Comparison of ENCODE assay signal across 19 cellular contexts in the genomic region with DNA sequence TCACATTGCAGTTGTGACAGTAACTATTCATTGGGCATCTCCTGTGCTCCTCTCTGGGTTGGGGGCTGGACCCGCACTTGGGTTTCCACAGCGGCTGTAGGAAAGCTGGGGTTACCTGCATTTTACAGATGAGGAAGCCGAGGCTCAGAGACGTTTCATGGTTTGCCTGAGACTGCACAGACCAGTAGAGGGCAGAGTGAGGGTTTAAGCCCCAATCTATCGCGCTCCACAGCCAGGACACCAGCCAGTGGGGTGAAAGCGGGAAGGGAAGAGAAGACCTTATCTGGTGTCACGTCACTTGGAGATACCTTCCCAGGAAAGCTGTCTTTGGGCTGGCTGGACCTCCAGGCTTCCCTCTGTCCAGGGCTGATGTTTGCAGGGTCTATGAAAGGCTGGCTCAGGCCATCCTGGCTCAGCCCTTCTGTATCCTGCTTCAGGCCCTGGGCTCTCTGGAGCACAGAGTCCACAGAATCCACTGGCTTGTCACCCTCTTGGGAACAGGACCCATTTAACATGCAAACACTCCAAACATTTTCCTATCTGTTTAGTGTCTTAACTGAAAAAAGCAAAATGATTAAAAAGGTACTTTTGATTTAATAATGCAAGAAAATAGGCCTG.
DNase-seq lines count a peak whose midpoint lies in the region; TF ChIP-seq lines count a peak whose summit lies in the region.
"Had no signal": no experiment of that assay in that cellular context is flagged by ENCODE, and none has a peak within 500 bp of the region (broad histone marks: within the 10 kb centered on the region; RNA-seq: fewer than 3 reads in every experiment).

No MANE protein-coding gene starts in this region.

- no TSS peak for BruUV-seq in A673 (replicated peaks; lab: Mats Ljungman, UMichigan)

- H3K9me3 ChIP-seq in A673 (ENCODE audit: low read depth, low read length, poor library complexity, severe bottlenecking) (no peaks in the 10 kb centered on the region), OCI-LY1 (ENCODE audit: low read length) (no peaks in the 10 kb centered on the region)
- H3K9me3 ChIP-seq: mucosa of descending colon had no signal

- H3K27me3 ChIP-seq in A673 (replicated peaks; ENCODE audit: insufficient read depth, low read depth, low read length, poor library complexity) (peaks cover 14% of the 10 kb centered on the region), OCI-LY1 (ENCODE audit: insufficient read depth, low read length) (no peaks in the 10 kb centered on the region)

- no peaks in the 10 kb centered on the region for H3F3A ChIP-seq in OCI-LY1 (ENCODE audit: insufficient read depth, low read length)

- no peaks in the 10 kb centered on the region for H3K36me3 ChIP-seq in A673 (ENCODE audit: insufficient read depth, low read length, poor library complexity, severe bottlenecking)
- H3K36me3 ChIP-seq in OCI-LY1 (ENCODE audit: insufficient read depth, low read length), result no peaks in the 10 kb centered on the region
- H3K36me3 ChIP-seq: cardiac muscle cell had no signal

- no peaks in the 10 kb centered on the region for H4K20me1 ChIP-seq in OCI-LY1 (ENCODE audit: insufficient read depth, low read length)

- POLR2A ChIA-PET in A673 (lab: Charles Lee; ENCODE audit: low non-redundant PET), result no interaction called here

- no peak overlapping the region for H3K4me2 ChIP-seq in OCI-LY1 (ENCODE audit: low read length)

- H3K9ac ChIP-seq in OCI-LY1 (ENCODE audit: low read length), result no peak overlapping the region

- H3K4me1 ChIP-seq in A673 (ENCODE audit: insufficient read depth, low read length, poor library complexity, severe bottlenecking) (no peaks in the 10 kb centered on the region), OCI-LY1 (ENCODE audit: insufficient read depth, low read length, severe bottlenecking) (no peaks in the 10 kb centered on the region)

- no peak overlapping the region for H3K4me3 ChIP-seq in A673 (ENCODE audit: low read depth, low read length, poor library complexity, severe bottlenecking)
- no peak overlapping the region for H3K4me3 ChIP-seq in OCI-LY1 (ENCODE audit: low read depth, low read length, poor library complexity, severe bottlenecking)
- no peak overlapping the region for H3K4me3 ChIP-seq in fibroblast of mammary gland (ENCODE audit: control insufficient read depth, low read depth, low read length)
- H3K4me3 ChIP-seq: cardiac muscle cell, dorsolateral prefrontal cortex, mucosa of descending colon had no signal

- H2AFZ ChIP-seq in OCI-LY1 (ENCODE audit: low read length), result no peak overlapping the region

- no peak for DNase-seq in A673 (ENCODE audit: low spot score)
- no peak for DNase-seq in fibroblast of mammary gland (ENCODE audit: low read depth)
- no peak for DNase-seq in NCI-H526 treated with DMSO at 0.1 percent for 48 hours (lab: John Stamatoyannopoulos, UW)
- no peak for DNase-seq in ACHN
- no peak for DNase-seq in activated naive CD4-positive, alpha-beta T cell treated with anti-CD3 and anti-CD28 coated beads, Interleukin-2, amount 50 U/mL, for 16 hours
- no peak for DNase-seq in superior temporal gyrus (ENCODE audit: extremely low spot score)
- DNase-seq: activated CD4-positive, alpha-beta T cell treated with anti-CD3 and anti-CD28 coated beads, Interleukin-2, amount 50 U/mL, for 1 hour; activated CD8-positive, alpha-beta memory T cell treated with anti-CD3 and anti-CD28 coated beads, Interleukin-2, amount 50 U/mL, for 48 hours; activated gamma-delta T cell; amniotic stem cell; dorsolateral prefrontal cortex; mucosa of descending colon; NCI-H1048; NCI-H1930; substantia nigra; T-cell had no signal

- no peaks in the 10 kb centered on the region for H3K79me2 ChIP-seq in OCI-LY1 (ENCODE audit: insufficient read depth, low read length)

- CTCF ChIA-PET in A673 (lab: Charles Lee), result no interaction called here

- H3K9me2 ChIP-seq in OCI-LY1 (ENCODE audit: low read depth, low read length), result no peaks in the 10 kb centered on the region

- in situ Hi-C loops in ACHN (cut with HindIII; ENCODE audit: low pct_ligation_motif_present, low pct_unique_long_range_greater_than_20kb, low sequenced_read_pairs), result no loop called here

- intact Hi-C loops in A673 (cut with micrococcal nuclease; ENCODE audit: unreplicated experiment), result loop anchor here (10.0 kb wide), 1 partner anchor 395 kb away; no protein-coding TSS in a partner anchor

- H3K27ac ChIP-seq in A673 (ENCODE audit: low read depth, low read length, poor library complexity, severe bottlenecking) (no peak overlapping the region), OCI-LY1 (ENCODE audit: low read depth, low read length, poor library complexity, severe bottlenecking) (no peak overlapping the region)
- H3K27ac ChIP-seq: cardiac muscle cell, dorsolateral prefrontal cortex had no signal

- peak; percentile 49 for TF ChIP-seq CTCF in A673 (conservative IDR thresholded peaks at IDR 0.05; ENCODE audit: low read depth, low read length)
- peak; percentile 48 for TF ChIP-seq CTCF in GM12872 (IDR thresholded peaks at IDR 0.05; ENCODE audit: insufficient read depth, low read depth, low read length)
- TF ChIP-seq CTCF in OCI-LY1 (IDR thresholded peaks at IDR 0.05; ENCODE audit: low read length), result peak; percentile 52; the same call in 1 of the 2 replicates
- TF ChIP-seq CTCF in fibroblast of mammary gland (conservative IDR thresholded peaks at IDR 0.05; ENCODE audit: control insufficient read depth, insufficient read depth, low read depth, low read length), result peak; percentile 11
